1 cellular context compared by ENCODE assay signal in the genomic region with DNA sequence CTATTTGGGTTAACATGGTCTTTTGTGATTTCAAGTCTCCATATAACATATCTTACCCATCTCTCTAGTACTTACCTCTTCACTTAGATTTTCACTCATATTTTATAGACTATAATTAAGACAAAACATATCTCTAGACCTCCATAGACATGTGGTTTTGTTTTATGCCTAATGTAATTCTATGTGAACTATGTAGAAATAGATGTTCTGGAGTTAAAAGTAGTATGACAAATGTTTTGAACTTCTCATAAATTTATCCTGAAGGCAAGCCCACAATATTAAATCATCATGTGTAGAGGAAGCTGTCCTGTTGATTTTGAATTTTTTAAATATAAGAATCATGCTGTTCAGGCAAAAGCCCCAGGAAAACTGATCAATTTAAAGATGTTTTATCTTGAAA.
TF ChIP-seq lines count a peak whose summit lies in the region.

No MANE protein-coding gene starts in this region.

TF ChIP-seq in SK-N-SH treated with all-trans-retinoic acid at 6 μM for 48 hours, 23 proteins besides CTCF, POLR2A, EP300 and RAD21 (continued from another document):
- TF ChIP-seq, protein P1, sequence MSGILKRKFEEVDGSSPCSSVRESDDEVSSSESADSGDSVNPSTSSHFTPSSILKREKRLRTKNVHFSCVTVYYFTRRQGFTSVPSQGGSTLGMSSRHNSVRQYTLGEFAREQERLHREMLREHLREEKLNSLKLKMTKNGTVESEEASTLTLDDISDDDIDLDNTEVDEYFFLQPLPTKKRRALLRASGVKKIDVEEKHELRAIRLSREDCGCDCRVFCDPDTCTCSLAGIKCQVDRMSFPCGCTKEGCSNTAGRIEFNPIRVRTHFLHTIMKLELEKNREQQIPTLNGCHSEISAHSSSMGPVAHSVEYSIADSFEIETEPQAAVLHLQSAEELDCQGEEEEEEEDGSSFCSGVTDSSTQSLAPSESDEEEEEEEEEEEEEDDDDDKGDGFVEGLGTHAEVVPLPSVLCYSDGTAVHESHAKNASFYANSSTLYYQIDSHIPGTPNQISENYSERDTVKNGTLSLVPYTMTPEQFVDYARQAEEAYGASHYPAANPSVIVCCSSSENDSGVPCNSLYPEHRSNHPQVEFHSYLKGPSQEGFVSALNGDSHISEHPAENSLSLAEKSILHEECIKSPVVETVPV (CRISPR knock-in tag; IDR thresholded peaks at IDR 0.05), result no peak
- TF ChIP-seq, protein P2, sequence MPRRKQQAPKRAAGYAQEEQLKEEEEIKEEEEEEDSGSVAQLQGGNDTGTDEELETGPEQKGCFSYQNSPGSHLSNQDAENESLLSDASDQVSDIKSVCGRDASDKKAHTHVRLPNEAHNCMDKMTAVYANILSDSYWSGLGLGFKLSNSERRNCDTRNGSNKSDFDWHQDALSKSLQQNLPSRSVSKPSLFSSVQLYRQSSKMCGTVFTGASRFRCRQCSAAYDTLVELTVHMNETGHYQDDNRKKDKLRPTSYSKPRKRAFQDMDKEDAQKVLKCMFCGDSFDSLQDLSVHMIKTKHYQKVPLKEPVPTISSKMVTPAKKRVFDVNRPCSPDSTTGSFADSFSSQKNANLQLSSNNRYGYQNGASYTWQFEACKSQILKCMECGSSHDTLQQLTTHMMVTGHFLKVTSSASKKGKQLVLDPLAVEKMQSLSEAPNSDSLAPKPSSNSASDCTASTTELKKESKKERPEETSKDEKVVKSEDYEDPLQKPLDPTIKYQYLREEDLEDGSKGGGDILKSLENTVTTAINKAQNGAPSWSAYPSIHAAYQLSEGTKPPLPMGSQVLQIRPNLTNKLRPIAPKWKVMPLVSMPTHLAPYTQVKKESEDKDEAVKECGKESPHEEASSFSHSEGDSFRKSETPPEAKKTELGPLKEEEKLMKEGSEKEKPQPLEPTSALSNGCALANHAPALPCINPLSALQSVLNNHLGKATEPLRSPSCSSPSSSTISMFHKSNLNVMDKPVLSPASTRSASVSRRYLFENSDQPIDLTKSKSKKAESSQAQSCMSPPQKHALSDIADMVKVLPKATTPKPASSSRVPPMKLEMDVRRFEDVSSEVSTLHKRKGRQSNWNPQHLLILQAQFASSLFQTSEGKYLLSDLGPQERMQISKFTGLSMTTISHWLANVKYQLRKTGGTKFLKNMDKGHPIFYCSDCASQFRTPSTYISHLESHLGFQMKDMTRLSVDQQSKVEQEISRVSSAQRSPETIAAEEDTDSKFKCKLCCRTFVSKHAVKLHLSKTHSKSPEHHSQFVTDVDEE (CRISPR knock-in tag; IDR thresholded peaks at IDR 0.05), result no peak
- TF ChIP-seq ZFP30 (CRISPR knock-in tag; IDR thresholded peaks at IDR 0.05) (no peak), ZNF70 (CRISPR knock-in tag; IDR thresholded peaks at IDR 0.05) (no peak), ZNF8 (CRISPR knock-in tag; IDR thresholded peaks at IDR 0.05) (no peak), ZFP3 (CRISPR knock-in tag; IDR thresholded peaks at IDR 0.05) (no peak), ZC3H10 (CRISPR knock-in tag; IDR thresholded peaks at IDR 0.05) (peak; percentile 63; the same call in 1 of the 2 replicates), ISL1 (CRISPR knock-in tag; IDR thresholded peaks at IDR 0.05) (peak; percentile 86), ARNTL (CRISPR knock-in tag; IDR thresholded peaks at IDR 0.05; ENCODE audit: borderline replicate concordance, low read depth) (no peak), ZNF565 (CRISPR knock-in tag; conservative IDR thresholded peaks at IDR 0.05; ENCODE audit: low read depth) (no peak), RARB (CRISPR knock-in tag; IDR thresholded peaks at IDR 0.05) (no peak), PPARA (CRISPR knock-in tag; IDR thresholded peaks at IDR 0.05; ENCODE audit: borderline replicate concordance) (no peak), GLIS3 (CRISPR knock-in tag; IDR thresholded peaks at IDR 0.05) (no peak), TOX (CRISPR knock-in tag; IDR thresholded peaks at IDR 0.05; ENCODE audit: borderline replicate concordance) (peak; percentile 57; the same call in 1 of the 2 replicates), SNAI2 (CRISPR knock-in tag; IDR thresholded peaks at IDR 0.05) (no peak), CSDC2 (CRISPR knock-in tag; IDR thresholded peaks at IDR 0.05) (no peak), OSR1 (CRISPR knock-in tag; IDR thresholded peaks at IDR 0.05) (no peak)
- TF ChIP-seq, protein P3, sequence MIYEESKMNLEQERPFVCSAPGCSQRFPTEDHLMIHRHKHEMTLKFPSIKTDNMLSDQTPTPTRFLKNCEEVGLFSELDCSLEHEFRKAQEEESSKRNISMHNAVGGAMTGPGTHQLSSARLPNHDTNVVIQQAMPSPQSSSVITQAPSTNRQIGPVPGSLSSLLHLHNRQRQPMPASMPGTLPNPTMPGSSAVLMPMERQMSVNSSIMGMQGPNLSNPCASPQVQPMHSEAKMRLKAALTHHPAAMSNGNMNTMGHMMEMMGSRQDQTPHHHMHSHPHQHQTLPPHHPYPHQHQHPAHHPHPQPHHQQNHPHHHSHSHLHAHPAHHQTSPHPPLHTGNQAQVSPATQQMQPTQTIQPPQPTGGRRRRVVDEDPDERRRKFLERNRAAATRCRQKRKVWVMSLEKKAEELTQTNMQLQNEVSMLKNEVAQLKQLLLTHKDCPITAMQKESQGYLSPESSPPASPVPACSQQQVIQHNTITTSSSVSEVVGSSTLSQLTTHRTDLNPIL (CRISPR knock-in tag; IDR thresholded peaks at IDR 0.05; ENCODE audit: low read depth), result no peak
